Comparison of ENCODE assay signal across 2 cellular contexts in genomic region chr4:129062580-129062979, GRCh38.
TF ChIP-seq lines count a peak whose summit lies in the region.

No MANE protein-coding gene starts in this region.

TF ChIP-seq in HEK293, 187 proteins besides CTCF, POLR2A, EP300 and RAD21:
- TF ChIP-seq ZNF544 (tag by site-specific recombination; IDR thresholded peaks at IDR 0.05) (no peak), ZBTB44 (tag by site-specific recombination; IDR thresholded peaks at IDR 0.05) (no peak), ZNF791 (tag by site-specific recombination; IDR thresholded peaks at IDR 0.05) (peak; percentile 87), ZNF660 (tag by site-specific recombination; IDR thresholded peaks at IDR 0.05) (no peak), ZSCAN30 (tag by site-specific recombination; IDR thresholded peaks at IDR 0.05) (no peak), ZNF362 (tag by site-specific recombination; IDR thresholded peaks at IDR 0.05) (no peak), ZFP3 (tag by site-specific recombination; IDR thresholded peaks at IDR 0.05; ENCODE audit: low read depth) (no peak), SP3 (tag by site-specific recombination; IDR thresholded peaks at IDR 0.05) (no peak), ZBTB48 (tag by site-specific recombination; IDR thresholded peaks at IDR 0.05) (no peak), ZNF221 (tag by site-specific recombination; IDR thresholded peaks at IDR 0.05; ENCODE audit: borderline replicate concordance) (no peak), ZNF132 (tag by site-specific recombination; IDR thresholded peaks at IDR 0.05; ENCODE audit: borderline replicate concordance) (no peak), ZIC2 (tag by site-specific recombination; IDR thresholded peaks at IDR 0.05) (no peak), ZNF274 (IDR thresholded peaks at IDR 0.05; ENCODE audit: low read length) (no peak), ZNF274 (tag by site-specific recombination; IDR thresholded peaks at IDR 0.05; ENCODE audit: borderline replicate concordance) (no peak), SETDB1 (IDR thresholded peaks at IDR 0.05; ENCODE audit: insufficient read length, low read length) (peak; percentile 89), AEBP2 (tag by site-specific recombination; IDR thresholded peaks at IDR 0.05; ENCODE audit: borderline replicate concordance) (no peak), SALL2 (tag by site-specific recombination; IDR thresholded peaks at IDR 0.05; ENCODE audit: borderline replicate concordance) (no peak)
TF ChIP-seq in HEK293: peak in this region for 2.

TF ChIP-seq in GM12878, 131 proteins besides CTCF, POLR2A, EP300 and RAD21:
- TF ChIP-seq CBX5 (IDR thresholded peaks at IDR 0.05; ENCODE audit: low read depth) (peak; percentile 86), HDGF (IDR thresholded peaks at IDR 0.05) (no peak), BRCA1 (IDR thresholded peaks at IDR 0.05; ENCODE audit: low read depth, low read length) (no peak)
TF ChIP-seq in GM12878: peak in this region for 1.
